Comparison of ENCODE assay signal across 1 cellular context in the genomic region with DNA sequence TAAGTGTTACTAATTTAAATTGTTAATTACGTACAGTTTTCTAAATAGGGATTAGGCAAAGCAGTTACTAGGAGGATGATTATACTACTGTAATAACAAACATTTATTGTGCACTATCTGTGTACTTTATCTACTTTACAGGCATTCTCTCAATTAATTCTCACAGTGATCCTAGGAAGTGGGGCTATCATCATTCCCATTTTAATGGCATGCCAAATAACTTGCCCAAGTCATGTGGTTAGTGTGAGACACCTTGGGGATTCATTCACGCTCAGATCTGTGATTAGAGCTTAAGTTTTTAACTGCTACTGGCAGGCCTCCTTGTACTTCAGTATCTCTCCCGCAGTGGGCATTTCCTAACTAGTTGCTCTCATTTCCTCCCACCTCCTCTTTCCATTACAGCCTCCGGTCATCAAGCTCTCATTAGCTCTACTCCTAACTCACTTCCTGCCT.
TF ChIP-seq lines count a peak whose summit lies in the region.

No MANE protein-coding gene starts in this region.

TF ChIP-seq in H1, 55 proteins besides CTCF, POLR2A, EP300 and RAD21:
- TF ChIP-seq, protein P1, sequence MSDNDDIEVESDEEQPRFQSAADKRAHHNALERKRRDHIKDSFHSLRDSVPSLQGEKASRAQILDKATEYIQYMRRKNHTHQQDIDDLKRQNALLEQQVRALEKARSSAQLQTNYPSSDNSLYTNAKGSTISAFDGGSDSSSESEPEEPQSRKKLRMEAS (IDR thresholded peaks at IDR 0.05) = no peak
- TF ChIP-seq RXRA (IDR thresholded peaks at IDR 0.05; ENCODE audit: insufficient read depth, low read depth, low read length) (no peak), PHF8 (conservative IDR thresholded peaks at IDR 0.05; ENCODE audit: low read depth, low read length) (no peak), BACH1 (IDR thresholded peaks at IDR 0.05; ENCODE audit: low read length) (no peak), SIN3A (conservative IDR thresholded peaks at IDR 0.05 in 1 of 2, IDR thresholded peaks at IDR 0.05 in 1 of 2; ENCODE audit: low read depth in 1 of 2, low read length in 2 of 2) (no peak), CTBP2 (IDR thresholded peaks at IDR 0.05; ENCODE audit: borderline replicate concordance, insufficient read depth, insufficient read length, low read length) (no peak)
